Comparison of ENCODE assay signal across 1 cellular context in the genomic region with DNA sequence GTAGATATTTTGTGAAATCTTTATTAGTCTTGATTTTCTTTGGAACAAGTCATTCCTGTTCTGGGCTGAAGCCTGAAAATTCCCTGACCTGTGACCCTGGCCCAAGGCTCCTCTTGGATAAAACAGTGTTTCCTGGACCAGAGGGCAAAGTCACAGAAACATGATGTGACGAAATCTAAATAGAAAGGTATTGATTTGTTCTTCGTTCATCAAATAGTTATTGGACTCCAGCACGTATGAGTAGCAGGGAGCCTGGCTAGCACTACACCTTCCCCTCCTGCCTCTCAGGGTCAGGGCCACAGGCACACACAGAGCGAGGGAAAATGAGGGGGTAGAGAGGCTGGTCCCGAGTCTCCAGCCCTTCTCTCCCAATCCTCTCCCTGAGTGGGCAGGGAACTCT.
TF ChIP-seq lines count a peak whose summit lies in the region.

No MANE protein-coding gene starts in this region.

TF ChIP-seq in HepG2, 621 proteins besides CTCF, POLR2A, EP300 and RAD21 (continued from another document and continues in another):
- TF ChIP-seq, protein P1, sequence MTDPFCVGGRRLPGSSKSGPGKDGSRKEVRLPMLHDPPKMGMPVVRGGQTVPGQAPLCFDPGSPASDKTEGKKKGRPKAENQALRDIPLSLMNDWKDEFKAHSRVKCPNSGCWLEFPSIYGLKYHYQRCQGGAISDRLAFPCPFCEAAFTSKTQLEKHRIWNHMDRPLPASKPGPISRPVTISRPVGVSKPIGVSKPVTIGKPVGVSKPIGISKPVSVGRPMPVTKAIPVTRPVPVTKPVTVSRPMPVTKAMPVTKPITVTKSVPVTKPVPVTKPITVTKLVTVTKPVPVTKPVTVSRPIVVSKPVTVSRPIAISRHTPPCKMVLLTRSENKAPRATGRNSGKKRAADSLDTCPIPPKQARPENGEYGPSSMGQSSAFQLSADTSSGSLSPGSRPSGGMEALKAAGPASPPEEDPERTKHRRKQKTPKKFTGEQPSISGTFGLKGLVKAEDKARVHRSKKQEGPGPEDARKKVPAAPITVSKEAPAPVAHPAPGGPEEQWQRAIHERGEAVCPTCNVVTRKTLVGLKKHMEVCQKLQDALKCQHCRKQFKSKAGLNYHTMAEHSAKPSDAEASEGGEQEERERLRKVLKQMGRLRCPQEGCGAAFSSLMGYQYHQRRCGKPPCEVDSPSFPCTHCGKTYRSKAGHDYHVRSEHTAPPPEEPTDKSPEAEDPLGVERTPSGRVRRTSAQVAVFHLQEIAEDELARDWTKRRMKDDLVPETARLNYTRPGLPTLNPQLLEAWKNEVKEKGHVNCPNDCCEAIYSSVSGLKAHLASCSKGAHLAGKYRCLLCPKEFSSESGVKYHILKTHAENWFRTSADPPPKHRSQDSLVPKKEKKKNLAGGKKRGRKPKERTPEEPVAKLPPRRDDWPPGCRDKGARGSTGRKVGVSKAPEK (CRISPR knock-in tag; IDR thresholded peaks at IDR 0.05; ENCODE audit: borderline replicate concordance), result no peak
- peak; percentile 90; the same call in 1 of the 2 replicates for TF ChIP-seq ZNF430 (CRISPR knock-in tag; IDR thresholded peaks at IDR 0.05)
- no peak for TF ChIP-seq ZSCAN22 (CRISPR knock-in tag; IDR thresholded peaks at IDR 0.05)
- no peak for TF ChIP-seq GTF2F1 (IDR thresholded peaks at IDR 0.05; ENCODE audit: low read length)
- TF ChIP-seq KDM2A (CRISPR knock-in tag; IDR thresholded peaks at IDR 0.05; ENCODE audit: borderline replicate concordance, low read depth), result no peak
- TF ChIP-seq, protein P2, sequence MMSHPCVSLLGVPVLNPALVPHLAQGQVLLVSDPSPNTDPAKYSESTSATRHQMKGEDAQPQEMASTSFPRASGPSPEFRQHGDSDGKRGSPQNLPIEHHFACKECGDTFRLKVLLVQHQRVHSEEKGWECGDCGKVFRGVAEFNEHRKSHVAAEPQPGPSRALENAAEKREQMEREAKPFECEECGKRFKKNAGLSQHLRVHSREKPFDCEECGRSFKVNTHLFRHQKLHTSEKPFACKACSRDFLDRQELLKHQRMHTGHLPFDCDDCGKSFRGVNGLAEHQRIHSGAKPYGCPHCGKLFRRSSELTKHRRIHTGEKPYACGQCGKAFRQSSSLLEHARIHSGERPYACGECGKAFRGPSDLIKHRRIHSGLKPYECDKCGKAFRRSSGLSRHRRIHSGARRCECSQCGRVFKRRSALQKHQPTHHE (CRISPR knock-in tag; IDR thresholded peaks at IDR 0.05; ENCODE audit: borderline replicate concordance), result no peak
- TF ChIP-seq, protein P3, sequence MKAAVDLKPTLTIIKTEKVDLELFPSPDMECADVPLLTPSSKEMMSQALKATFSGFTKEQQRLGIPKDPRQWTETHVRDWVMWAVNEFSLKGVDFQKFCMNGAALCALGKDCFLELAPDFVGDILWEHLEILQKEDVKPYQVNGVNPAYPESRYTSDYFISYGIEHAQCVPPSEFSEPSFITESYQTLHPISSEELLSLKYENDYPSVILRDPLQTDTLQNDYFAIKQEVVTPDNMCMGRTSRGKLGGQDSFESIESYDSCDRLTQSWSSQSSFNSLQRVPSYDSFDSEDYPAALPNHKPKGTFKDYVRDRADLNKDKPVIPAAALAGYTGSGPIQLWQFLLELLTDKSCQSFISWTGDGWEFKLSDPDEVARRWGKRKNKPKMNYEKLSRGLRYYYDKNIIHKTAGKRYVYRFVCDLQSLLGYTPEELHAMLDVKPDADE (CRISPR knock-in tag; IDR thresholded peaks at IDR 0.05), result no peak
- TF ChIP-seq THYN1 (CRISPR knock-in tag; IDR thresholded peaks at IDR 0.05; ENCODE audit: borderline replicate concordance, low read depth), result no peak
- TF ChIP-seq, protein P4, sequence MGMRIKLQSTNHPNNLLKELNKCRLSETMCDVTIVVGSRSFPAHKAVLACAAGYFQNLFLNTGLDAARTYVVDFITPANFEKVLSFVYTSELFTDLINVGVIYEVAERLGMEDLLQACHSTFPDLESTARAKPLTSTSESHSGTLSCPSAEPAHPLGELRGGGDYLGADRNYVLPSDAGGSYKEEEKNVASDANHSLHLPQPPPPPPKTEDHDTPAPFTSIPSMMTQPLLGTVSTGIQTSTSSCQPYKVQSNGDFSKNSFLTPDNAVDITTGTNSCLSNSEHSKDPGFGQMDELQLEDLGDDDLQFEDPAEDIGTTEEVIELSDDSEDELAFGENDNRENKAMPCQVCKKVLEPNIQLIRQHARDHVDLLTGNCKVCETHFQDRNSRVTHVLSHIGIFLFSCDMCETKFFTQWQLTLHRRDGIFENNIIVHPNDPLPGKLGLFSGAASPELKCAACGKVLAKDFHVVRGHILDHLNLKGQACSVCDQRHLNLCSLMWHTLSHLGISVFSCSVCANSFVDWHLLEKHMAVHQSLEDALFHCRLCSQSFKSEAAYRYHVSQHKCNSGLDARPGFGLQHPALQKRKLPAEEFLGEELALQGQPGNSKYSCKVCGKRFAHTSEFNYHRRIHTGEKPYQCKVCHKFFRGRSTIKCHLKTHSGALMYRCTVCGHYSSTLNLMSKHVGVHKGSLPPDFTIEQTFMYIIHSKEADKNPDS (CRISPR knock-in tag; IDR thresholded peaks at IDR 0.05), result no peak
- TF ChIP-seq PHF5A (CRISPR knock-in tag; IDR thresholded peaks at IDR 0.05; ENCODE audit: low read depth, unreplicated experiment), result no peak
- TF ChIP-seq ZNF782 (CRISPR knock-in tag; IDR thresholded peaks at IDR 0.05; ENCODE audit: borderline replicate concordance), result no peak
- peak; percentile 45; the same call in 1 of the 2 replicates for TF ChIP-seq ELF1 (CRISPR knock-in tag; IDR thresholded peaks at IDR 0.05)
- TF ChIP-seq HOXA3 (CRISPR knock-in tag; IDR thresholded peaks at IDR 0.05), result peak; percentile 85
- TF ChIP-seq, protein P5, sequence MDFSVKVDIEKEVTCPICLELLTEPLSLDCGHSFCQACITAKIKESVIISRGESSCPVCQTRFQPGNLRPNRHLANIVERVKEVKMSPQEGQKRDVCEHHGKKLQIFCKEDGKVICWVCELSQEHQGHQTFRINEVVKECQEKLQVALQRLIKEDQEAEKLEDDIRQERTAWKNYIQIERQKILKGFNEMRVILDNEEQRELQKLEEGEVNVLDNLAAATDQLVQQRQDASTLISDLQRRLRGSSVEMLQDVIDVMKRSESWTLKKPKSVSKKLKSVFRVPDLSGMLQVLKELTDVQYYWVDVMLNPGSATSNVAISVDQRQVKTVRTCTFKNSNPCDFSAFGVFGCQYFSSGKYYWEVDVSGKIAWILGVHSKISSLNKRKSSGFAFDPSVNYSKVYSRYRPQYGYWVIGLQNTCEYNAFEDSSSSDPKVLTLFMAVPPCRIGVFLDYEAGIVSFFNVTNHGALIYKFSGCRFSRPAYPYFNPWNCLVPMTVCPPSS (IDR thresholded peaks at IDR 0.05), result no peak
- TF ChIP-seq, protein P6, sequence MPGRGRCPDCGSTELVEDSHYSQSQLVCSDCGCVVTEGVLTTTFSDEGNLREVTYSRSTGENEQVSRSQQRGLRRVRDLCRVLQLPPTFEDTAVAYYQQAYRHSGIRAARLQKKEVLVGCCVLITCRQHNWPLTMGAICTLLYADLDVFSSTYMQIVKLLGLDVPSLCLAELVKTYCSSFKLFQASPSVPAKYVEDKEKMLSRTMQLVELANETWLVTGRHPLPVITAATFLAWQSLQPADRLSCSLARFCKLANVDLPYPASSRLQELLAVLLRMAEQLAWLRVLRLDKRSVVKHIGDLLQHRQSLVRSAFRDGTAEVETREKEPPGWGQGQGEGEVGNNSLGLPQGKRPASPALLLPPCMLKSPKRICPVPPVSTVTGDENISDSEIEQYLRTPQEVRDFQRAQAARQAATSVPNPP (CRISPR knock-in tag; IDR thresholded peaks at IDR 0.05), result no peak
- TF ChIP-seq SRSF1 (optimal IDR thresholded peaks at IDR 0.05; ENCODE audit: low read depth, low read length), result no peak
- TF ChIP-seq ZNF432 (CRISPR knock-in tag; IDR thresholded peaks at IDR 0.05; ENCODE audit: borderline replicate concordance), result no peak
- TF ChIP-seq, protein P7, sequence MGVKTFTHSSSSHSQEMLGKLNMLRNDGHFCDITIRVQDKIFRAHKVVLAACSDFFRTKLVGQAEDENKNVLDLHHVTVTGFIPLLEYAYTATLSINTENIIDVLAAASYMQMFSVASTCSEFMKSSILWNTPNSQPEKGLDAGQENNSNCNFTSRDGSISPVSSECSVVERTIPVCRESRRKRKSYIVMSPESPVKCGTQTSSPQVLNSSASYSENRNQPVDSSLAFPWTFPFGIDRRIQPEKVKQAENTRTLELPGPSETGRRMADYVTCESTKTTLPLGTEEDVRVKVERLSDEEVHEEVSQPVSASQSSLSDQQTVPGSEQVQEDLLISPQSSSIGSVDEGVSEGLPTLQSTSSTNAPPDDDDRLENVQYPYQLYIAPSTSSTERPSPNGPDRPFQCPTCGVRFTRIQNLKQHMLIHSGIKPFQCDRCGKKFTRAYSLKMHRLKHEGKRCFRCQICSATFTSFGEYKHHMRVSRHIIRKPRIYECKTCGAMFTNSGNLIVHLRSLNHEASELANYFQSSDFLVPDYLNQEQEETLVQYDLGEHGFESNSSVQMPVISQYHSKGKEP (CRISPR knock-in tag; IDR thresholded peaks at IDR 0.05), result no peak
- TF ChIP-seq CREB1 (IDR thresholded peaks at IDR 0.05), result peak; percentile 31; the same call in 1 of the 2 replicates
- peak; percentile 70 for TF ChIP-seq CREB1 (CRISPR knock-in tag; IDR thresholded peaks at IDR 0.05)
- TF ChIP-seq ADNP (CRISPR knock-in tag; IDR thresholded peaks at IDR 0.05), result no peak
- TF ChIP-seq ZNF614 (CRISPR knock-in tag; IDR thresholded peaks at IDR 0.05; ENCODE audit: borderline replicate concordance), result no peak
- TF ChIP-seq CEBPB (IDR thresholded peaks at IDR 0.05; ENCODE audit: borderline replicate concordance, low read depth, low read length), result peak; percentile 84
- TF ChIP-seq, protein P8, sequence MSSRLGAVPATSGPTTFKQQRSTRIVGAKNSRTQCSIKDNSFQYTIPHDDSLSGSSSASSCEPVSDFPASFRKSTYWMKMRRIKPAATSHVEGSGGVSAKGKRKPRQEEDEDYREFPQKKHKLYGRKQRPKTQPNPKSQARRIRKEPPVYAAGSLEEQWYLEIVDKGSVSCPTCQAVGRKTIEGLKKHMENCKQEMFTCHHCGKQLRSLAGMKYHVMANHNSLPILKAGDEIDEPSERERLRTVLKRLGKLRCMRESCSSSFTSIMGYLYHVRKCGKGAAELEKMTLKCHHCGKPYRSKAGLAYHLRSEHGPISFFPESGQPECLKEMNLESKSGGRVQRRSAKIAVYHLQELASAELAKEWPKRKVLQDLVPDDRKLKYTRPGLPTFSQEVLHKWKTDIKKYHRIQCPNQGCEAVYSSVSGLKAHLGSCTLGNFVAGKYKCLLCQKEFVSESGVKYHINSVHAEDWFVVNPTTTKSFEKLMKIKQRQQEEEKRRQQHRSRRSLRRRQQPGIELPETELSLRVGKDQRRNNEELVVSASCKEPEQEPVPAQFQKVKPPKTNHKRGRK (CRISPR knock-in tag; IDR thresholded peaks at IDR 0.05), result no peak
- TF ChIP-seq NRL (CRISPR knock-in tag; IDR thresholded peaks at IDR 0.05; ENCODE audit: borderline replicate concordance), result no peak
- TF ChIP-seq, protein P9, sequence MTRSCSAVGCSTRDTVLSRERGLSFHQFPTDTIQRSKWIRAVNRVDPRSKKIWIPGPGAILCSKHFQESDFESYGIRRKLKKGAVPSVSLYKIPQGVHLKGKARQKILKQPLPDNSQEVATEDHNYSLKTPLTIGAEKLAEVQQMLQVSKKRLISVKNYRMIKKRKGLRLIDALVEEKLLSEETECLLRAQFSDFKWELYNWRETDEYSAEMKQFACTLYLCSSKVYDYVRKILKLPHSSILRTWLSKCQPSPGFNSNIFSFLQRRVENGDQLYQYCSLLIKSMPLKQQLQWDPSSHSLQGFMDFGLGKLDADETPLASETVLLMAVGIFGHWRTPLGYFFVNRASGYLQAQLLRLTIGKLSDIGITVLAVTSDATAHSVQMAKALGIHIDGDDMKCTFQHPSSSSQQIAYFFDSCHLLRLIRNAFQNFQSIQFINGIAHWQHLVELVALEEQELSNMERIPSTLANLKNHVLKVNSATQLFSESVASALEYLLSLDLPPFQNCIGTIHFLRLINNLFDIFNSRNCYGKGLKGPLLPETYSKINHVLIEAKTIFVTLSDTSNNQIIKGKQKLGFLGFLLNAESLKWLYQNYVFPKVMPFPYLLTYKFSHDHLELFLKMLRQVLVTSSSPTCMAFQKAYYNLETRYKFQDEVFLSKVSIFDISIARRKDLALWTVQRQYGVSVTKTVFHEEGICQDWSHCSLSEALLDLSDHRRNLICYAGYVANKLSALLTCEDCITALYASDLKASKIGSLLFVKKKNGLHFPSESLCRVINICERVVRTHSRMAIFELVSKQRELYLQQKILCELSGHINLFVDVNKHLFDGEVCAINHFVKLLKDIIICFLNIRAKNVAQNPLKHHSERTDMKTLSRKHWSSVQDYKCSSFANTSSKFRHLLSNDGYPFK (CRISPR knock-in tag; IDR thresholded peaks at IDR 0.05; ENCODE audit: borderline replicate concordance), result no peak
- TF ChIP-seq TARDBP (CRISPR knock-in tag; IDR thresholded peaks at IDR 0.05), result peak; percentile 84; the same call in 1 of the 2 replicates
- TF ChIP-seq, protein P10, sequence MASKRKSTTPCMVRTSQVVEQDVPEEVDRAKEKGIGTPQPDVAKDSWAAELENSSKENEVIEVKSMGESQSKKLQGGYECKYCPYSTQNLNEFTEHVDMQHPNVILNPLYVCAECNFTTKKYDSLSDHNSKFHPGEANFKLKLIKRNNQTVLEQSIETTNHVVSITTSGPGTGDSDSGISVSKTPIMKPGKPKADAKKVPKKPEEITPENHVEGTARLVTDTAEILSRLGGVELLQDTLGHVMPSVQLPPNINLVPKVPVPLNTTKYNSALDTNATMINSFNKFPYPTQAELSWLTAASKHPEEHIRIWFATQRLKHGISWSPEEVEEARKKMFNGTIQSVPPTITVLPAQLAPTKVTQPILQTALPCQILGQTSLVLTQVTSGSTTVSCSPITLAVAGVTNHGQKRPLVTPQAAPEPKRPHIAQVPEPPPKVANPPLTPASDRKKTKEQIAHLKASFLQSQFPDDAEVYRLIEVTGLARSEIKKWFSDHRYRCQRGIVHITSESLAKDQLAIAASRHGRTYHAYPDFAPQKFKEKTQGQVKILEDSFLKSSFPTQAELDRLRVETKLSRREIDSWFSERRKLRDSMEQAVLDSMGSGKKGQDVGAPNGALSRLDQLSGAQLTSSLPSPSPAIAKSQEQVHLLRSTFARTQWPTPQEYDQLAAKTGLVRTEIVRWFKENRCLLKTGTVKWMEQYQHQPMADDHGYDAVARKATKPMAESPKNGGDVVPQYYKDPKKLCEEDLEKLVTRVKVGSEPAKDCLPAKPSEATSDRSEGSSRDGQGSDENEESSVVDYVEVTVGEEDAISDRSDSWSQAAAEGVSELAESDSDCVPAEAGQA (IDR thresholded peaks at IDR 0.05; ENCODE audit: low read depth), result no peak
- TF ChIP-seq, protein P10 (CRISPR knock-in tag; IDR thresholded peaks at IDR 0.05; ENCODE audit: borderline replicate concordance), result peak; percentile 32; the same call in 1 of the 2 replicates
- TF ChIP-seq TCF7 (IDR thresholded peaks at IDR 0.05; ENCODE audit: low read depth), result peak; percentile 79
